Comparison of ENCODE assay signal across 15 cellular contexts in genomic region chr1:93474291-93474690, GRCh38. TPM values are rescaled to one million over a fixed set of nuclear protein-coding genes. Genes with fewer than 3 reads are reported as not detected.
DNase-seq lines count a peak whose midpoint lies in the region; ATAC-seq, FAIRE-seq and TF ChIP-seq lines count a peak whose summit lies in the region.
"Had no signal": no experiment of that assay in that cellular context is flagged by ENCODE, and none has a peak within 500 bp of the region (broad histone marks: within the 10 kb centered on the region; RNA-seq: fewer than 3 reads in every experiment).

No MANE protein-coding gene starts in this region.

- H3K4me1 Mint-ChIP-seq in H9: peaks cover 33 to 44% of the 10 kb centered on the region in 2 experiments
- peaks cover 18% of the 10 kb centered on the region for H3K4me1 Mint-ChIP-seq in astrocyte (ENCODE audit: low read depth, unreplicated experiment)
- H3K4me1 Mint-ChIP-seq: CD4-positive, alpha-beta memory T cell had no signal

- no peaks in the 10 kb centered on the region for H3K27me3 ChIP-seq in H9 (ENCODE audit: insufficient read depth, low read length)
- no peaks in the 10 kb centered on the region for H3K27me3 ChIP-seq in astrocyte (ENCODE audit: insufficient read depth, low read length)
- H3K27me3 ChIP-seq in mesenchymal stem cell (ENCODE audit: control insufficient read depth in 1 of 2, insufficient read depth in 1 of 2, low read length in 2 of 2): no peaks in the 10 kb centered on the region
- H3K27me3 ChIP-seq: BE2C had no signal

- H3K4ac ChIP-seq in H9 (ENCODE audit: low read depth, low read length) (no peak overlapping the region), mesenchymal stem cell (ENCODE audit: low read depth in 1 of 2, low read length in 2 of 2) (no peak overlapping the region)

- H3K27ac ChIP-seq in H9 (ENCODE audit: insufficient read length, low read depth, low read length): no peak overlapping the region
- H3K27ac ChIP-seq in astrocyte (ENCODE audit: low read depth, low read length): no peak overlapping the region
- no peak overlapping the region for H3K27ac ChIP-seq in mesenchymal stem cell (ENCODE audit: low read length, poor library complexity, severe bottlenecking)
- H3K27ac ChIP-seq: A549, C4-2B, HL-60 had no signal

- H3K79me2 ChIP-seq in H9 (ENCODE audit: insufficient read depth, low read length) (peaks cover 61% of the 10 kb centered on the region; the same call in 1 of the 2 replicates), astrocyte (ENCODE audit: insufficient read depth, low read length) (peaks cover 92% of the 10 kb centered on the region)

- H2BK20ac ChIP-seq in H9 (ENCODE audit: low read depth, low read length, poor library complexity, severe bottlenecking): no peak overlapping the region

- H3K4me3 ChIP-seq in astrocyte (ENCODE audit: insufficient read depth, low read depth, low read length) (no peak overlapping the region), mesenchymal stem cell (ENCODE audit: insufficient read depth in 1 of 2, low read depth in 1 of 2, low read length in 2 of 2) (no peak overlapping the region)
- H3K4me3 ChIP-seq: A549, HAP-1 had no signal

- H3K36me3 Mint-ChIP-seq in H9 (ENCODE audit: insufficient read depth in 1 of 3, low read depth in 3 of 3): peaks cover 22 to 36% (median 27%) of the 10 kb centered on the region in 3 experiments
- H3K36me3 Mint-ChIP-seq in astrocyte (ENCODE audit: low read depth, unreplicated experiment): peaks cover 6% of the 10 kb centered on the region

- H3T11ph ChIP-seq in H9 (ENCODE audit: low read length): no peak overlapping the region

- H3K23me2 ChIP-seq in H9 (ENCODE audit: insufficient read length, low read depth, low read length, poor library complexity, severe bottlenecking): no peaks in the 10 kb centered on the region

- H4K91ac ChIP-seq in H9 (ENCODE audit: insufficient read length, low read depth, low read length) (no peak overlapping the region), mesenchymal stem cell (ENCODE audit: low read length) (no peak overlapping the region)

- H2BK5ac ChIP-seq in H9 (ENCODE audit: insufficient read length, low read length): no peak overlapping the region
- H2BK5ac ChIP-seq in mesenchymal stem cell (ENCODE audit: low read depth, low read length, poor library complexity, severe bottlenecking): no peak overlapping the region

- H3K27ac Mint-ChIP-seq in H9 (peak overlapping the region in 2 of 3 experiments; percentile 6 to 29; a peak in 3 of 7 replicates), astrocyte (ENCODE audit: unreplicated experiment) (peak overlapping the region; percentile 72)
- H3K27ac Mint-ChIP-seq: CD4-positive, alpha-beta memory T cell had no signal

- DNase-seq in H9: no peak
- DNase-seq in astrocyte (ENCODE audit: low read depth): no peak
- peak; percentile 32 for DNase-seq in mesenchymal stem cell
- no peak for DNase-seq in SIG-M5 treated with dmso at 0.1 percent for 504 hours (lab: John Stamatoyannopoulos, UW; ENCODE audit: unreplicated experiment)
- DNase-seq in NCI-H146 treated with DMSO at 0.1 percent for 48 hours (lab: John Stamatoyannopoulos, UW; ENCODE audit: unreplicated experiment): no peak
- DNase-seq: BE2C; CD4-positive, alpha-beta memory T cell; GF-D8; GOT3 had no signal

- FAIRE-seq in astrocyte (lab: Jason Lieb, UNC): no peak
- FAIRE-seq: A549, GM19239 had no signal

- no peak overlapping the region for H2BK120ac ChIP-seq in H9 (ENCODE audit: low read depth, low read length, poor library complexity, severe bottlenecking)
- H2BK120ac ChIP-seq in mesenchymal stem cell (ENCODE audit: low read depth, low read length): no peak overlapping the region

- H2BK12ac ChIP-seq in H9 (ENCODE audit: insufficient read length, low read depth, low read length) (no peak overlapping the region), mesenchymal stem cell (ENCODE audit: low read length in 2 of 2) (no peak overlapping the region)

- H3K14ac ChIP-seq in H9 (ENCODE audit: insufficient read depth, low read length): no peak overlapping the region
- no peak overlapping the region for H3K14ac ChIP-seq in mesenchymal stem cell (ENCODE audit: low read length in 2 of 2)

- TF ChIP-seq CTCF in H9 (conservative IDR thresholded peaks at IDR 0.05) (no peak), astrocyte (IDR thresholded peaks at IDR 0.05; ENCODE audit: insufficient read depth, low read depth, low read length) (no peak)

- no peak overlapping the region for H4K5ac ChIP-seq in H9 (ENCODE audit: insufficient read length, low read depth, low read length)

- H3K4me1 ChIP-seq in H9 (ENCODE audit: insufficient read depth, low read length): no peaks in the 10 kb centered on the region; the same call in 1 of the 2 replicates
- peaks cover 13% of the 10 kb centered on the region for H3K4me1 ChIP-seq in astrocyte (ENCODE audit: insufficient read depth, low read length)
- peaks cover 3% of the 10 kb centered on the region for H3K4me1 ChIP-seq in mesenchymal stem cell (ENCODE audit: control insufficient read depth, insufficient read depth, low read depth, low read length)
- H3K4me1 ChIP-seq: BE2C had no signal

- no peak overlapping the region for H3K4me3 Mint-ChIP-seq in H9
- H3K4me3 Mint-ChIP-seq in astrocyte (ENCODE audit: unreplicated experiment): no peak overlapping the region
- H3K4me3 Mint-ChIP-seq: CD4-positive, alpha-beta memory T cell had no signal

- no CpG with 5 or more reads among the region's 3 CpGs for WGBS in H9 (ENCODE audit: extremely low coverage, insufficient read length, low lambda C conversion rate)
- 6% methylated on average over 2 of the region's 3 CpGs for WGBS in mesenchymal stem cell

- H3K18ac ChIP-seq in H9 (ENCODE audit: insufficient read length, low read depth, low read length) (no peak overlapping the region), mesenchymal stem cell (ENCODE audit: low read depth in 1 of 2, low read length in 2 of 2) (no peak overlapping the region)

- ATAC-seq in HG02623 (IDR thresholded peaks at IDR 0.05; ENCODE audit: unreplicated experiment): no peak
- ATAC-seq: A549 had no signal

- H2AK5ac ChIP-seq in H9 (ENCODE audit: insufficient read length, low read length) (no peak overlapping the region), mesenchymal stem cell (ENCODE audit: low read length, severe bottlenecking) (no peak overlapping the region)

- no peak overlapping the region for H3K23ac ChIP-seq in H9 (ENCODE audit: insufficient read length, low read depth, low read length)
- H3K23ac ChIP-seq in mesenchymal stem cell (ENCODE audit: low read length in 2 of 2): no peak overlapping the region

- H3K9ac ChIP-seq in H9 (ENCODE audit: extremely low read depth, insufficient read length, low read length): no peak overlapping the region
- H3K9ac ChIP-seq in astrocyte (ENCODE audit: low read length): no peak overlapping the region
- no peak overlapping the region for H3K9ac ChIP-seq in mesenchymal stem cell (ENCODE audit: low read length)

- no peaks in the 10 kb centered on the region for H4K20me1 ChIP-seq in H9 (ENCODE audit: control insufficient read depth, insufficient read depth, insufficient read length)
- peaks cover 80% of the 10 kb centered on the region for H4K20me1 ChIP-seq in astrocyte (ENCODE audit: insufficient read depth, low read length)

- H2BK15ac ChIP-seq in H9 (ENCODE audit: low read depth, low read length): no peak overlapping the region
- no peak overlapping the region for H2BK15ac ChIP-seq in mesenchymal stem cell (ENCODE audit: low read depth, poor library complexity, severe bottlenecking)

- H3K36me3 ChIP-seq in astrocyte (ENCODE audit: insufficient read depth, low read length) (no peaks in the 10 kb centered on the region), mesenchymal stem cell (ENCODE audit: control insufficient read depth in 1 of 2, insufficient read depth in 2 of 2, low read depth in 1 of 2, low read length in 2 of 2) (no peaks in the 10 kb centered on the region)
- H3K36me3 ChIP-seq: BE2C, HAP-1 had no signal

- H3K9me3 ChIP-seq in H9 (ENCODE audit: control insufficient read depth, low read depth, low read length) (no peaks in the 10 kb centered on the region), astrocyte (ENCODE audit: insufficient read depth, low read depth, low read length) (no peaks in the 10 kb centered on the region), mesenchymal stem cell (ENCODE audit: control insufficient read depth, low read length) (peaks cover 10% of the 10 kb centered on the region)
- H3K9me3 ChIP-seq: A549, BE2C had no signal

- H3K79me1 ChIP-seq in H9 (ENCODE audit: insufficient read depth, low read depth, low read length, poor library complexity, severe bottlenecking): peaks cover 2% of the 10 kb centered on the region
- peaks cover 10% of the 10 kb centered on the region for H3K79me1 ChIP-seq in mesenchymal stem cell (replicated peaks; ENCODE audit: low read length, poor library complexity, severe bottlenecking)

- H2AFZ ChIP-seq in H9 (ENCODE audit: low read length) (no peak overlapping the region), astrocyte (ENCODE audit: low read depth, low read length) (no peak overlapping the region), mesenchymal stem cell (ENCODE audit: low read depth, low read length) (no peak overlapping the region)

- H3K4me2 ChIP-seq in H9 (ENCODE audit: insufficient read depth, insufficient read length, low read length) (no peak overlapping the region), astrocyte (ENCODE audit: low read length) (no peak overlapping the region), mesenchymal stem cell (ENCODE audit: low read length, poor library complexity, severe bottlenecking) (no peak overlapping the region)
- H3K4me2 ChIP-seq: A549 had no signal

- H3K9me3 Mint-ChIP-seq in H9 (peaks cover 14 to 24% of the 10 kb centered on the region in 2 experiments), astrocyte (ENCODE audit: unreplicated experiment) (peaks cover 14% of the 10 kb centered on the region)

- H3K27me3 Mint-ChIP-seq in H9 (ENCODE audit: low read depth) (no peaks in the 10 kb centered on the region), astrocyte (ENCODE audit: low read depth, unreplicated experiment) (no peaks in the 10 kb centered on the region)

- no peak overlapping the region for H3K56ac ChIP-seq in H9 (ENCODE audit: insufficient read length, low read depth, low read length)

- H4K8ac ChIP-seq in H9 (replicated peaks; ENCODE audit: insufficient read length, low read depth, low read length): no peak overlapping the region
- H4K8ac ChIP-seq in mesenchymal stem cell (ENCODE audit: low read length): no peak overlapping the region

RNA-seq across cellular contexts. Expression of gene FNBP1L, which starts 26.4 kb away (rescaled TPM):
- 115 and 119 TPM in 2 replicates for total RNA-seq in H9 (2021)
- total RNA-seq in astrocyte: 49.7 and 57.8 TPM in 2 replicates
- polyA plus RNA-seq in mesenchymal stem cell (2013, experiment 1 of 2): 20.3 TPM
- polyA plus RNA-seq in mesenchymal stem cell (2013, experiment 2 of 2): 20.5 TPM
